ENCODE assay signal across 1 cellular context in genomic region chr1:35561297-35561971, GRCh38.
TF ChIP-seq lines count a peak whose summit lies in the region.

No MANE protein-coding gene starts in this region.

TF ChIP-seq in K562, 482 proteins besides CTCF, POLR2A, EP300 and RAD21:
- TF ChIP-seq KLF13 (tag; IDR thresholded peaks at IDR 0.05; ENCODE audit: borderline replicate concordance, low read depth) (no peak), ARID3A (IDR thresholded peaks at IDR 0.05; ENCODE audit: borderline replicate concordance, low read depth, low read length) (no peak), USF1 (CRISPR knock-in tag; IDR thresholded peaks at IDR 0.05) (0 out of 2 replicates have a peak, but pooled peaks have one; percentile 24), ZNF224 (CRISPR knock-in tag; IDR thresholded peaks at IDR 0.05) (no peak), CUX1 (CRISPR knock-in tag; IDR thresholded peaks at IDR 0.05) (no peak), MCM2 (IDR thresholded peaks at IDR 0.05; ENCODE audit: low read depth) (no peak), SUPT5H (IDR thresholded peaks at IDR 0.05) (0 out of 2 replicates have a peak, but pooled peaks have one; percentile 34), C11orf30 (IDR thresholded peaks at IDR 0.05; ENCODE audit: low read depth) (no peak), ZBTB9 (CRISPR knock-in tag; IDR thresholded peaks at IDR 0.05) (no peak), POLR2B (IDR thresholded peaks at IDR 0.05; ENCODE audit: low read depth, partially characterized antibody) (peak; percentile 30)
TF ChIP-seq in K562: peak in this region for 3.
